Comparison of ENCODE assay signal across 1 cellular context in the genomic region with DNA sequence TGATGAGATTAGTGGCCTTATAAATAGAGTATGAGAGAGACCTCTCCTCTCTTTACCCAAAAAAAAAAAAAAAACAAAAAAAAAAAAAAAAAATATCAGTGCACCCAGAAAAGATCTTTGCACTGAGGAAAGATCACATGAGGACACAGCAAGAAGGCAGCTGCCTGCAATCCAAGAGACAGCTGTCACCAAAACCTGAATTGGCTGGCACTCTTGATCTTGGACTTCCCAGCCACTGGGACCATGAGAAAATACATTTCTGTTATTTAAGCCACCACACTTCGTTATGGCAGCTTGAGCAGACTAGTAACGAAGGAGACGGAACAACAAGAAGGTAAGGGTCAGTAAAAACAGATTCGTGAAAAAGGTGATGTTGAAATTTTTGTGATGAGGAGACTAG.
TF ChIP-seq lines count a peak whose summit lies in the region.

No MANE protein-coding gene starts in this region.

TF ChIP-seq in IMR-90, 13 proteins besides CTCF, POLR2A, EP300 and RAD21 (continued from another document):
- TF ChIP-seq MAFK (IDR thresholded peaks at IDR 0.05; ENCODE audit: low read depth, low read length) (no peak), RFX5 (IDR thresholded peaks at IDR 0.05; ENCODE audit: low read depth, low read length) (no peak)
- TF ChIP-seq, protein P1, sequence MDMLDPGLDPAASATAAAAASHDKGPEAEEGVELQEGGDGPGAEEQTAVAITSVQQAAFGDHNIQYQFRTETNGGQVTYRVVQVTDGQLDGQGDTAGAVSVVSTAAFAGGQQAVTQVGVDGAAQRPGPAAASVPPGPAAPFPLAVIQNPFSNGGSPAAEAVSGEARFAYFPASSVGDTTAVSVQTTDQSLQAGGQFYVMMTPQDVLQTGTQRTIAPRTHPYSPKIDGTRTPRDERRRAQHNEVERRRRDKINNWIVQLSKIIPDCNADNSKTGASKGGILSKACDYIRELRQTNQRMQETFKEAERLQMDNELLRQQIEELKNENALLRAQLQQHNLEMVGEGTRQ (IDR thresholded peaks at IDR 0.05; ENCODE audit: low read depth, low read length), result no peak
